In the genomic region with DNA sequence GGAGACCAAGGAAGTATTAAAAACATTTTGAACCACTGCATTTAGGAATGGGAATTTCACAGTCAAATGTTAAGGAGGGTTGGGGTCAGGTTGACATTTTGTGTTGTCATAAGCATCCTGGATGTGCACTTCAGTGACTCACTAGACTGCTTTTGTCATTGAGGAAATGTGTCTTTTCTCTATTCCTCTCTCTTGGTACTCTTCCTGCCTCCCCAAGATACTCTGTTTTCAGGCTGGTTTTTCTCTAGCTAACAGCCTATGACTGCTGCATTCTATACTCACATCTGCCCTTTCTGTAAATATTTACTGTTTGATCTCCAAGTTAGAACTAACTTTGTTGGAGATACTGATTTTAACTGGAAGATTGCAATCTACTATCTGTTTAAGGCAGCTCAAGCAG, we compare ENCODE assay signal across 25 cellular contexts. TPM values are rescaled to one million over a fixed set of nuclear protein-coding genes. Genes with fewer than 3 reads are reported as not detected.
A peak's percentile ranks its signal among the peaks of the same experiment; 100 is the strongest.
DNase-seq lines count a peak whose midpoint lies in the region; ATAC-seq and TF ChIP-seq lines count a peak whose summit lies in the region.
"Had no signal": no experiment of that assay in that cellular context is flagged by ENCODE, and none has a peak within 500 bp of the region (broad histone marks: within the 10 kb centered on the region; RNA-seq: fewer than 3 reads in every experiment).

No MANE protein-coding gene starts in this region.

- peaks cover 78% of the 10 kb centered on the region for H3K4me1 Mint-ChIP-seq in activated T-cell treated with anti-CD3 and anti-CD28 coated beads, Interleukin-2, amount 50 U/mL, for 24 hours (ENCODE audit: low read depth)
- peaks cover 55 to 64% (median 56%) of the 10 kb centered on the region in 3 donors for H3K4me1 Mint-ChIP-seq in T-cell
- H3K4me1 Mint-ChIP-seq in central memory CD8-positive, alpha-beta T cell = peaks cover 44% of the 10 kb centered on the region
- peaks cover 14% of the 10 kb centered on the region for H3K4me1 Mint-ChIP-seq in stimulated activated memory B cell treated with anti-CD40 and anti-IgM and Interleukin-4, amounts not matched to agents 10 μg/mL and 1 μg/mL and 100 μg/mL, for 72 hours

- peak overlapping the region; percentile 82 for H3K27ac Mint-ChIP-seq in activated T-cell treated with anti-CD3 and anti-CD28 coated beads, Interleukin-2, amount 50 U/mL, for 24 hours
- peak overlapping the region; percentile 65 to 71 for H3K27ac Mint-ChIP-seq in T-cell
- peak overlapping the region; percentile 47 for H3K27ac Mint-ChIP-seq in central memory CD8-positive, alpha-beta T cell (ENCODE audit: low read depth)
- H3K27ac Mint-ChIP-seq in stimulated activated memory B cell treated with anti-CD40 and anti-IgM and Interleukin-4, amounts not matched to agents 10 μg/mL and 1 μg/mL and 100 μg/mL, for 72 hours = peak overlapping the region; percentile 49

- no peak for TF ChIP-seq CTCF in Peyer's patch (IDR thresholded peaks at IDR 0.05)

- CTCF ChIA-PET in T-cell (lab: Charles Lee) = interaction anchor here in 1 of 2 donors (1.1 kb wide), 1 partner anchor 43 kb away, joined by 3 read pairs; no protein-coding TSS in a partner anchor

- H3K9me3 ChIP-seq in Peyer's patch = no peaks in the 10 kb centered on the region
- H3K9me3 ChIP-seq: breast epithelium, pancreas, thyroid gland had no signal

- DNase-seq in activated T-cell treated with anti-CD3 and anti-CD28 coated beads, Interleukin-2, amount 50 U/mL, for 24 hours = no peak
- no peak for DNase-seq in activated T-cell treated with anti-CD3 and anti-CD28 coated beads, Interleukin-2, amount 50 U/mL, for 48 hours
- DNase-seq in T-cell (no peak), AG20443 (ENCODE audit: low spot score) (no peak), Peyer's patch (no peak), NCI-H1930 (lab: John Stamatoyannopoulos, UW) (no peak)
- DNase-seq in central memory CD8-positive, alpha-beta T cell (ENCODE audit: low spot score in 2 of 2) = no peak
- DNase-seq: activated CD4-positive, alpha-beta T cell treated with anti-CD3 and anti-CD28 coated beads, Interleukin-2, amount 50 U/mL, for 48 hours; activated T-cell treated with anti-CD3 and anti-CD28 coated beads, Interleukin-2, amount 50 U/mL, for 4 hours; amniotic stem cell; DND-41; effector memory CD4-positive, alpha-beta T cell; foreskin melanocyte; Karpas-422; midbrain; natural killer cell; NCI-H1048; NCI-H187; NCI-H526; pancreas; stimulated activated naive CD4-positive, alpha-beta T cell; thyroid gland had no signal

- POLR2A ChIA-PET in T-cell (lab: Charles Lee) = interaction anchor here in 1 of 2 donors (1.0 kb wide), 1 partner anchor 9 kb away, joined by 4 read pairs; no protein-coding TSS in a partner anchor

- ATAC-seq in T-cell (replicated peaks in 1 of 4) = no peak
- ATAC-seq in central memory CD8-positive, alpha-beta T cell (replicated peaks; ENCODE audit: extremely low read depth, poor library complexity, severe bottlenecking) = no peak
- no peak for ATAC-seq in stimulated activated memory B cell treated with anti-CD40 and anti-IgM and Interleukin-4, amounts not matched to agents 10 μg/mL and 1 μg/mL and 100 μg/mL, for 72 hours
- ATAC-seq: activated T-cell treated with anti-CD3 and anti-CD28 coated beads, Interleukin-2, amount 50 U/mL, for 4 hours; esophagus mucosa; natural killer cell; pancreas had no signal

- no peak overlapping the region for H3K4me3 ChIP-seq in Peyer's patch
- H3K4me3 ChIP-seq: breast epithelium, pancreas, thyroid gland had no signal

- H3K36me3 ChIP-seq in Peyer's patch = peaks cover 0 to 100% (median 3%) of the 10 kb centered on the region in 3 donors

- no peaks in the 10 kb centered on the region for H3K27me3 ChIP-seq in Peyer's patch
- H3K27me3 ChIP-seq: breast epithelium, pancreas, thyroid gland had no signal

- peaks cover 96% of the 10 kb centered on the region for H3K36me3 Mint-ChIP-seq in activated T-cell treated with anti-CD3 and anti-CD28 coated beads, Interleukin-2, amount 50 U/mL, for 24 hours (ENCODE audit: low read depth)
- peaks cover 80% of the 10 kb centered on the region for H3K36me3 Mint-ChIP-seq in T-cell
- H3K36me3 Mint-ChIP-seq in central memory CD8-positive, alpha-beta T cell (ENCODE audit: insufficient read depth) = peaks cover 85% of the 10 kb centered on the region
- peaks cover 80% of the 10 kb centered on the region for H3K36me3 Mint-ChIP-seq in stimulated activated memory B cell treated with anti-CD40 and anti-IgM and Interleukin-4, amounts not matched to agents 10 μg/mL and 1 μg/mL and 100 μg/mL, for 72 hours

- no peaks in the 10 kb centered on the region for H3K4me1 ChIP-seq in Peyer's patch
- H3K4me1 ChIP-seq: breast epithelium, thyroid gland had no signal

- H3K27me3 Mint-ChIP-seq in activated T-cell treated with anti-CD3 and anti-CD28 coated beads, Interleukin-2, amount 50 U/mL, for 24 hours = no peaks in the 10 kb centered on the region
- H3K27me3 Mint-ChIP-seq in T-cell = no peaks in the 10 kb centered on the region
- H3K27me3 Mint-ChIP-seq in central memory CD8-positive, alpha-beta T cell = no peaks in the 10 kb centered on the region
- no peaks in the 10 kb centered on the region for H3K27me3 Mint-ChIP-seq in stimulated activated memory B cell treated with anti-CD40 and anti-IgM and Interleukin-4, amounts not matched to agents 10 μg/mL and 1 μg/mL and 100 μg/mL, for 72 hours

- H3K27ac ChIP-seq in Peyer's patch = no peak overlapping the region
- H3K27ac ChIP-seq: breast epithelium, pancreas, thyroid gland had no signal

- no peaks in the 10 kb centered on the region for H3K9me3 Mint-ChIP-seq in activated T-cell treated with anti-CD3 and anti-CD28 coated beads, Interleukin-2, amount 50 U/mL, for 24 hours
- no peaks in the 10 kb centered on the region for H3K9me3 Mint-ChIP-seq in T-cell
- no peaks in the 10 kb centered on the region for H3K9me3 Mint-ChIP-seq in central memory CD8-positive, alpha-beta T cell
- H3K9me3 Mint-ChIP-seq in stimulated activated memory B cell treated with anti-CD40 and anti-IgM and Interleukin-4, amounts not matched to agents 10 μg/mL and 1 μg/mL and 100 μg/mL, for 72 hours = no peaks in the 10 kb centered on the region
- H3K9me3 Mint-ChIP-seq: activated T-cell treated with anti-CD3 and anti-CD28 coated beads, Interleukin-2, amount 50 U/mL, for 4 hours; natural killer cell had no signal

- no peak overlapping the region for H3K4me3 Mint-ChIP-seq in activated T-cell treated with anti-CD3 and anti-CD28 coated beads, Interleukin-2, amount 50 U/mL, for 24 hours
- no peak overlapping the region for H3K4me3 Mint-ChIP-seq in T-cell
- no peak overlapping the region for H3K4me3 Mint-ChIP-seq in central memory CD8-positive, alpha-beta T cell
- no peak overlapping the region for H3K4me3 Mint-ChIP-seq in stimulated activated memory B cell treated with anti-CD40 and anti-IgM and Interleukin-4, amounts not matched to agents 10 μg/mL and 1 μg/mL and 100 μg/mL, for 72 hours
- H3K4me3 Mint-ChIP-seq: activated T-cell treated with anti-CD3 and anti-CD28 coated beads, Interleukin-2, amount 50 U/mL, for 4 hours; natural killer cell had no signal

- no peak for TF ChIP-seq POLR2A in Peyer's patch (IDR thresholded peaks at IDR 0.05)

RNA-seq across cellular contexts. Expression of a gene that starts 23.4 kb away (rescaled TPM):
- total RNA-seq in T-cell (100 to 1,000 TPM; 187 to 219 (median 202) TPM), Peyer's patch (100 to 1,000 TPM in 3 of 4 donors, 10 to 100 TPM in 1; 81.7 to 140 (median 111) TPM)

RNA-seq across cellular contexts. Expression of a gene that starts 50.9 kb away (rescaled TPM):
- total RNA-seq in T-cell (1 to 10 TPM; 1.8 to 4.3 (median 3.1) TPM), Peyer's patch (1 to 10 TPM in 1 of 4 donors, not detected in 3; 1.6 TPM)

RNA-seq across cellular contexts. Expression of a gene that starts 51.0 kb away (rescaled TPM):
- total RNA-seq in T-cell = 10 to 100 TPM; 17.4 to 26.2 (median 20.6) TPM
- 10 to 100 TPM; 44.6 to 85.6 (median 54.3) TPM for total RNA-seq in Peyer's patch
